Comparison of ENCODE assay signal across 9 cellular contexts in the genomic region with DNA sequence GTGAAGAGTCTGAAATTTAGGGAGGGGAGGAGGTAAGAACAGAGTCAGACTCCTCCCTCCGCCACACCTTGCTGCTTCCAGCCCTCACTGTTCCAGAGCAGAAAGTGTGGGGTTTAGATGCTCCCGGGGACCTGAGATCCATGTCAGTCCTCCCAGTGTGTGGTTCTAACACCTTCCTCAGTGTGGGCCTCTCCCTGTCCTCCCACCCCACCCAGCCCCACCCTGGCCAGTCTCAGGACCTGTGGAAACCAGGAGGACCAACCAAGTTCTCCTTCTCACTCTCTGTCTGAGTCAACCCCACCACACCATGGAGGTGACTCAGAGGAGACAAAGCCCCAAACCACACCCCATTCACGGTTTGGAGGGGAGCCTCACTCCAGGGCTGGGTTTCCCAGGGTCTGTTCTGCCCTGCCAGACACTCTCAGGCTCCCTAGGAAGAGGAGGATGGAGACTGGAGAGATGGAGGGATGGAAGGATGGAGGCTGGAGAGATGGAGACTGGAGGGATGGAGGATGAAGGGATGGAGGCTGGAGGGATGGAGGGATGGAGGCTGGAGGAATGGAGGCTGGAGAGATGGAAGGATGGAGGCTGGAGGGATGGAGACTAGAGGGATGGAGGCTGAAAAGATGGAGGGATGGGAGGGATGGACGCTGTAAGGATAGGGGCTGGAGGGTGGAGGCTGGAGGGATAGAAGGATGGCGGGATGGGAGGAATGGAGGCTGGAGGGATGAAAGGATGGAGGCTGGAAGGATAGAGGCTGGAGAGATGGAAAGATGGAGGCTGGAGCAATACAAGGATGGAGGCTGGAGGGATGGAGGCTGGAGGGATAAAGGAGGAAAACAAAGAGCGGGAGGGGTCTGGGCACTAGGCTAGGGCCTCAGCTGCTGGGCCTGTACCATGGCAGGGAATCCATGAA.
A peak's percentile ranks its signal among the peaks of the same experiment; 100 is the strongest.
DNase-seq lines count a peak whose midpoint lies in the region; ATAC-seq, FAIRE-seq and TF ChIP-seq lines count a peak whose summit lies in the region.
"Had no signal": no experiment of that assay in that cellular context is flagged by ENCODE, and none has a peak within 500 bp of the region (broad histone marks: within the 10 kb centered on the region; RNA-seq: fewer than 3 reads in every experiment).

No MANE protein-coding gene starts in this region.

- no peak overlapping the region for H3K4me3 Mint-ChIP-seq in activated CD8-positive, alpha-beta T cell treated with anti-CD3 and anti-CD28 coated beads for 36 hours

- peaks cover 89% of the 10 kb centered on the region for H3K4me1 Mint-ChIP-seq in activated CD8-positive, alpha-beta T cell treated with anti-CD3 and anti-CD28 coated beads for 36 hours (ENCODE audit: low read depth)

- peak; percentile 44 for DNase-seq in GM19239 (ENCODE audit: insufficient read length, low spot score)
- DNase-seq in activated CD8-positive, alpha-beta T cell treated with anti-CD3 and anti-CD28 coated beads for 36 hours, result peak; percentile 91
- DNase-seq in mucosa of descending colon, result peak in 1 of 3 donors; percentile 35
- DNase-seq in NCI-H146 (lab: John Stamatoyannopoulos, UW), result no peak
- DNase-seq in occipital lobe (lab: John Stamatoyannopoulos, UW), result no peak
- DNase-seq in dermis blood vessel endothelial cell, result no peak
- DNase-seq in cardiac septum (ENCODE audit: low spot score), result no peak

- peaks cover 2% of the 10 kb centered on the region for H3K36me3 Mint-ChIP-seq in activated CD8-positive, alpha-beta T cell treated with anti-CD3 and anti-CD28 coated beads for 36 hours (ENCODE audit: low read depth)

- peak; percentile 100 for FAIRE-seq in GM19239 (lab: Jason Lieb, UNC)
- FAIRE-seq: TTC549 had no signal

- H3K27me3 Mint-ChIP-seq in activated CD8-positive, alpha-beta T cell treated with anti-CD3 and anti-CD28 coated beads for 36 hours, result no peaks in the 10 kb centered on the region

- H3K9me3 ChIP-seq in mucosa of descending colon, result no peaks in the 10 kb centered on the region

- TF ChIP-seq CTCF in activated CD8-positive, alpha-beta T cell treated with anti-CD3 and anti-CD28 coated beads for 36 hours (IDR thresholded peaks at IDR 0.05), result no peak
- no peak for TF ChIP-seq CTCF in mucosa of descending colon (IDR thresholded peaks at IDR 0.05)

- no peak overlapping the region for H3K27ac Mint-ChIP-seq in activated CD8-positive, alpha-beta T cell treated with anti-CD3 and anti-CD28 coated beads for 36 hours

- H3K36me3 ChIP-seq in mucosa of descending colon (ENCODE audit: low read depth), result no peaks in the 10 kb centered on the region

- intact Hi-C loops in activated CD8-positive, alpha-beta T cell treated with anti-CD3 and anti-CD28 coated beads for 36 hours (cut with micrococcal nuclease), result loop anchor here (2.0 to 10.0 kb wide), 5 partner anchors 39 to 176 kb away; no protein-coding TSS in a partner anchor
- intact Hi-C loops in mucosa of descending colon (cut with DNase I, micrococcal nuclease), result no loop called here
- intact Hi-C loops in cardiac septum (cut with DNase I), result no loop called here

- POLR2A ChIA-PET in activated CD8-positive, alpha-beta T cell treated with anti-CD3 and anti-CD28 coated beads for 36 hours (lab: Charles Lee), result interaction anchor here (0.8 to 10.6 kb wide), 10 partner anchors 8 to 287 kb away, joined by 3 to 159 read pairs (median 8); no protein-coding TSS in a partner anchor

- H3K9me3 Mint-ChIP-seq in activated CD8-positive, alpha-beta T cell treated with anti-CD3 and anti-CD28 coated beads for 36 hours, result no peaks in the 10 kb centered on the region

- H3K4me3 ChIP-seq in mucosa of descending colon, result no peak overlapping the region

- ATAC-seq in HG03354 (IDR thresholded peaks at IDR 0.05; ENCODE audit: poor library complexity, severe bottlenecking, unreplicated experiment) (peak; percentile 59), mucosa of descending colon (peak; percentile 58)
- peak; percentile 60 for ATAC-seq in activated CD8-positive, alpha-beta T cell treated with anti-CD3 and anti-CD28 coated beads for 36 hours

- CTCF ChIA-PET in activated CD8-positive, alpha-beta T cell treated with anti-CD3 and anti-CD28 coated beads for 36 hours (lab: Charles Lee), result interaction anchor here (1.0 to 8.6 kb wide), 3 partner anchors 8 to 66 kb away, joined by 6 to 169 read pairs (median 13); no protein-coding TSS in a partner anchor

- H3K4me1 ChIP-seq in mucosa of descending colon (ENCODE audit: low read depth), result peaks cover 4% of the 10 kb centered on the region

Comparison
In these comparisons a context has a peak if more than half of its experiments do, and no peak if none do; other contexts are left out.
1. DNase-seq: peak in GM19239 (single experiment) and activated CD8-positive, alpha-beta T cell treated with anti-CD3 and anti-CD28 coated beads for 36 hours (single experiment); none in NCI-H146 (single experiment), occipital lobe (single experiment), dermis blood vessel endothelial cell (single experiment) and cardiac septum (single experiment).
2. Peak in every context shown above with its lines, with median percentiles within 50 percentile points of each other: ATAC-seq.